1 cellular context compared by ENCODE assay signal in the genomic region with DNA sequence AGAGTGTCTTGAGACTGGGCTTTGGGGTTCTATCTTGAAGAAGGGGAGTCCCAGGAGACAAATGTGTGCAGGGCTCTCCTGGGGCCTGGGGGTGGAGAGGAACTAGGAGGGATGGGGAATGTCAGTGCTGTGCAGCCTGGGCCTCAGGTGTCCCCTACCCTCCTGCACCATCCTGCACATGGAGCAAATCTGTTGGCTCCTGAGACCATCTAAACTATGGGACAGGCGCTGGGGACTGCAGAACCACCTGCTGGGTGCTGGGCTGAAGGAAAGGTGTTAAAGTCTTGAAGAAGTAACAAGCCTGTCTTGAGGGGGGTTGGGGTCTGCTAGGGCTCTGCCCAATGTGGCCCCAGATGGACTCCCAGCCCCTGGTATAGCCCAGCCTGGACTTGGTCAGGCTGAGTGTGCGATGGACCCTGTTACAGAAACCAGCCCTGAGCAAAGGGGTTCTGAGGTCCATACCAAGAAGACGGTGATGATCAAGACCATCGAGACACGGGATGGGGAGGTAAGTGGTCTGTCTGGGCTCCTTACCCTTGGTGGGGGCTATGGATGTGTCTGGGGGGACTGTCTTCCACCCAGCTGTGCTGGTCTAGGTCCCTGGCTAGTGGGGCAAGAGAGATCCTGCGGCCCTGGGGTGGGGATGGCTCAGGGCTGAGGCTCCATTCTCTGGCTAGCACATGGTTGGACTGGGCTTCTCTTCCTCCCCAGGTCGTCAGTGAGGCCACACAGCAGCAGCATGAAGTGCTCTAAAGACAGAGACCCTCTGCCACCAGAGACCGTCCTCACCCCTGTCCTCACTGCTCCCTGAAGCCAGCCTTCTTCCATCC.
TF ChIP-seq lines count a peak whose summit lies in the region.

No MANE protein-coding gene starts in this region.

TF ChIP-seq in HepG2, 621 proteins besides CTCF, POLR2A, EP300 and RAD21:
- TF ChIP-seq ZNF850 (CRISPR knock-in tag; conservative IDR thresholded peaks at IDR 0.05) (no peak), MATR3 (CRISPR knock-in tag; IDR thresholded peaks at IDR 0.05) (no peak), ZNF703 (CRISPR knock-in tag; IDR thresholded peaks at IDR 0.05; ENCODE audit: borderline replicate concordance) (no peak), ZNF33A (CRISPR knock-in tag; IDR thresholded peaks at IDR 0.05; ENCODE audit: borderline replicate concordance) (no peak), ZNF430 (CRISPR knock-in tag; IDR thresholded peaks at IDR 0.05) (no peak), MTA1 (CRISPR knock-in tag; IDR thresholded peaks at IDR 0.05; ENCODE audit: borderline replicate concordance) (no peak), RFXANK (CRISPR knock-in tag; IDR thresholded peaks at IDR 0.05) (no peak), ZNF546 (CRISPR knock-in tag; conservative IDR thresholded peaks at IDR 0.05) (no peak), ZNF24 (IDR thresholded peaks at IDR 0.05) (no peak), RFX3 (CRISPR knock-in tag; IDR thresholded peaks at IDR 0.05) (no peak), CREB1 (IDR thresholded peaks at IDR 0.05) (no peak), CREB1 (CRISPR knock-in tag; IDR thresholded peaks at IDR 0.05) (no peak)
- TF ChIP-seq, protein P1, sequence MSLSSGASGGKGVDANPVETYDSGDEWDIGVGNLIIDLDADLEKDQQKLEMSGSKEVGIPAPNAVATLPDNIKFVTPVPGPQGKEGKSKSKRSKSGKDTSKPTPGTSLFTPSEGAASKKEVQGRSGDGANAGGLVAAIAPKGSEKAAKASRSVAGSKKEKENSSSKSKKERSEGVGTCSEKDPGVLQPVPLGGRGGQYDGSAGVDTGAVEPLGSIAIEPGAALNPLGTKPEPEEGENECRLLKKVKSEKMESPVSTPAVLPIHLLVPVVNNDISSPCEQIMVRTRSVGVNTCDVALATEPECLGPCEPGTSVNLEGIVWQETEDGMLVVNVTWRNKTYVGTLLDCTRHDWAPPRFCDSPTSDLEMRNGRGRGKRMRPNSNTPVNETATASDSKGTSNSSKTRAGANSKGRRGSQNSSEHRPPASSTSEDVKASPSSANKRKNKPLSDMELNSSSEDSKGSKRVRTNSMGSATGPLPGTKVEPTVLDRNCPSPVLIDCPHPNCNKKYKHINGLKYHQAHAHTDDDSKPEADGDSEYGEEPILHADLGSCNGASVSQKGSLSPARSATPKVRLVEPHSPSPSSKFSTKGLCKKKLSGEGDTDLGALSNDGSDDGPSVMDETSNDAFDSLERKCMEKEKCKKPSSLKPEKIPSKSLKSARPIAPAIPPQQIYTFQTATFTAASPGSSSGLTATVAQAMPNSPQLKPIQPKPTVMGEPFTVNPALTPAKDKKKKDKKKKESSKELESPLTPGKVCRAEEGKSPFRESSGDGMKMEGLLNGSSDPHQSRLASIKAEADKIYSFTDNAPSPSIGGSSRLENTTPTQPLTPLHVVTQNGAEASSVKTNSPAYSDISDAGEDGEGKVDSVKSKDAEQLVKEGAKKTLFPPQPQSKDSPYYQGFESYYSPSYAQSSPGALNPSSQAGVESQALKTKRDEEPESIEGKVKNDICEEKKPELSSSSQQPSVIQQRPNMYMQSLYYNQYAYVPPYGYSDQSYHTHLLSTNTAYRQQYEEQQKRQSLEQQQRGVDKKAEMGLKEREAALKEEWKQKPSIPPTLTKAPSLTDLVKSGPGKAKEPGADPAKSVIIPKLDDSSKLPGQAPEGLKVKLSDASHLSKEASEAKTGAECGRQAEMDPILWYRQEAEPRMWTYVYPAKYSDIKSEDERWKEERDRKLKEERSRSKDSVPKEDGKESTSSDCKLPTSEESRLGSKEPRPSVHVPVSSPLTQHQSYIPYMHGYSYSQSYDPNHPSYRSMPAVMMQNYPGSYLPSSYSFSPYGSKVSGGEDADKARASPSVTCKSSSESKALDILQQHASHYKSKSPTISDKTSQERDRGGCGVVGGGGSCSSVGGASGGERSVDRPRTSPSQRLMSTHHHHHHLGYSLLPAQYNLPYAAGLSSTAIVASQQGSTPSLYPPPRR (CRISPR knock-in tag; IDR thresholded peaks at IDR 0.05; ENCODE audit: borderline replicate concordance) = no peak
- TF ChIP-seq, protein P2, sequence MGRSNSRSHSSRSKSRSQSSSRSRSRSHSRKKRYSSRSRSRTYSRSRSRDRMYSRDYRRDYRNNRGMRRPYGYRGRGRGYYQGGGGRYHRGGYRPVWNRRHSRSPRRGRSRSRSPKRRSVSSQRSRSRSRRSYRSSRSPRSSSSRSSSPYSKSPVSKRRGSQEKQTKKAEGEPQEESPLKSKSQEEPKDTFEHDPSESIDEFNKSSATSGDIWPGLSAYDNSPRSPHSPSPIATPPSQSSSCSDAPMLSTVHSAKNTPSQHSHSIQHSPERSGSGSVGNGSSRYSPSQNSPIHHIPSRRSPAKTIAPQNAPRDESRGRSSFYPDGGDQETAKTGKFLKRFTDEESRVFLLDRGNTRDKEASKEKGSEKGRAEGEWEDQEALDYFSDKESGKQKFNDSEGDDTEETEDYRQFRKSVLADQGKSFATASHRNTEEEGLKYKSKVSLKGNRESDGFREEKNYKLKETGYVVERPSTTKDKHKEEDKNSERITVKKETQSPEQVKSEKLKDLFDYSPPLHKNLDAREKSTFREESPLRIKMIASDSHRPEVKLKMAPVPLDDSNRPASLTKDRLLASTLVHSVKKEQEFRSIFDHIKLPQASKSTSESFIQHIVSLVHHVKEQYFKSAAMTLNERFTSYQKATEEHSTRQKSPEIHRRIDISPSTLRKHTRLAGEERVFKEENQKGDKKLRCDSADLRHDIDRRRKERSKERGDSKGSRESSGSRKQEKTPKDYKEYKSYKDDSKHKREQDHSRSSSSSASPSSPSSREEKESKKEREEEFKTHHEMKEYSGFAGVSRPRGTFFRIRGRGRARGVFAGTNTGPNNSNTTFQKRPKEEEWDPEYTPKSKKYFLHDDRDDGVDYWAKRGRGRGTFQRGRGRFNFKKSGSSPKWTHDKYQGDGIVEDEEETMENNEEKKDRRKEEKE (IDR thresholded peaks at IDR 0.05) = no peak
- TF ChIP-seq, protein P3, sequence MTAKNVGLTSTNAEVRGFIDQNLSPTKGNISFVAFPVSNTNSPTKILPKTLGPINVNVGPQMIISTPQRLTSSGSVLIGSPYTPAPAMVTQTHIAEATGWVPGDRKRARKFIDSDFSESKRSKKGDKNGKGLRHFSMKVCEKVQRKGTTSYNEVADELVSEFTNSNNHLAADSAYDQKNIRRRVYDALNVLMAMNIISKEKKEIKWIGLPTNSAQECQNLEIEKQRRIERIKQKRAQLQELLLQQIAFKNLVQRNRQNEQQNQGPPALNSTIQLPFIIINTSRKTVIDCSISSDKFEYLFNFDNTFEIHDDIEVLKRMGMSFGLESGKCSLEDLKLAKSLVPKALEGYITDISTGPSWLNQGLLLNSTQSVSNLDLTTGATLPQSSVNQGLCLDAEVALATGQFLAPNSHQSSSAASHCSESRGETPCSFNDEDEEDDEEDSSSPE (CRISPR knock-in tag; IDR thresholded peaks at IDR 0.05) = no peak
- TF ChIP-seq, protein P4, sequence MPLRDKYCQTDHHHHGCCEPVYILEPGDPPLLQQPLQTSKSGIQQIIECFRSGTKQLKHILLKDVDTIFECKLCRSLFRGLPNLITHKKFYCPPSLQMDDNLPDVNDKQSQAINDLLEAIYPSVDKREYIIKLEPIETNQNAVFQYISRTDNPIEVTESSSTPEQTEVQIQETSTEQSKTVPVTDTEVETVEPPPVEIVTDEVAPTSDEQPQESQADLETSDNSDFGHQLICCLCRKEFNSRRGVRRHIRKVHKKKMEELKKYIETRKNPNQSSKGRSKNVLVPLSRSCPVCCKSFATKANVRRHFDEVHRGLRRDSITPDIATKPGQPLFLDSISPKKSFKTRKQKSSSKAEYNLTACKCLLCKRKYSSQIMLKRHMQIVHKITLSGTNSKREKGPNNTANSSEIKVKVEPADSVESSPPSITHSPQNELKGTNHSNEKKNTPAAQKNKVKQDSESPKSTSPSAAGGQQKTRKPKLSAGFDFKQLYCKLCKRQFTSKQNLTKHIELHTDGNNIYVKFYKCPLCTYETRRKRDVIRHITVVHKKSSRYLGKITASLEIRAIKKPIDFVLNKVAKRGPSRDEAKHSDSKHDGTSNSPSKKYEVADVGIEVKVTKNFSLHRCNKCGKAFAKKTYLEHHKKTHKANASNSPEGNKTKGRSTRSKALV (CRISPR knock-in tag; IDR thresholded peaks at IDR 0.05) = no peak
- TF ChIP-seq, protein P5, sequence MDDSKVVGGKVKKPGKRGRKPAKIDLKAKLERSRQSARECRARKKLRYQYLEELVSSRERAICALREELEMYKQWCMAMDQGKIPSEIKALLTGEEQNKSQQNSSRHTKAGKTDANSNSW (CRISPR knock-in tag; IDR thresholded peaks at IDR 0.05; ENCODE audit: borderline replicate concordance) = no peak
- TF ChIP-seq, protein P6, sequence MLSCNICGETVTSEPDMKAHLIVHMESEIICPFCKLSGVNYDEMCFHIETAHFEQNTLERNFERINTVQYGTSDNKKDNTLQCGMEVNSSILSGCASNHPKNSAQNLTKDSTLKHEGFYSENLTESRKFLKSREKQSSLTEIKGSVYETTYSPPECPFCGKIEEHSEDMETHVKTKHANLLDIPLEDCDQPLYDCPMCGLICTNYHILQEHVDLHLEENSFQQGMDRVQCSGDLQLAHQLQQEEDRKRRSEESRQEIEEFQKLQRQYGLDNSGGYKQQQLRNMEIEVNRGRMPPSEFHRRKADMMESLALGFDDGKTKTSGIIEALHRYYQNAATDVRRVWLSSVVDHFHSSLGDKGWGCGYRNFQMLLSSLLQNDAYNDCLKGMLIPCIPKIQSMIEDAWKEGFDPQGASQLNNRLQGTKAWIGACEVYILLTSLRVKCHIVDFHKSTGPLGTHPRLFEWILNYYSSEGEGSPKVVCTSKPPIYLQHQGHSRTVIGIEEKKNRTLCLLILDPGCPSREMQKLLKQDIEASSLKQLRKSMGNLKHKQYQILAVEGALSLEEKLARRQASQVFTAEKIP (CRISPR knock-in tag; IDR thresholded peaks at IDR 0.05; ENCODE audit: borderline replicate concordance) = no peak
- TF ChIP-seq, protein P7, sequence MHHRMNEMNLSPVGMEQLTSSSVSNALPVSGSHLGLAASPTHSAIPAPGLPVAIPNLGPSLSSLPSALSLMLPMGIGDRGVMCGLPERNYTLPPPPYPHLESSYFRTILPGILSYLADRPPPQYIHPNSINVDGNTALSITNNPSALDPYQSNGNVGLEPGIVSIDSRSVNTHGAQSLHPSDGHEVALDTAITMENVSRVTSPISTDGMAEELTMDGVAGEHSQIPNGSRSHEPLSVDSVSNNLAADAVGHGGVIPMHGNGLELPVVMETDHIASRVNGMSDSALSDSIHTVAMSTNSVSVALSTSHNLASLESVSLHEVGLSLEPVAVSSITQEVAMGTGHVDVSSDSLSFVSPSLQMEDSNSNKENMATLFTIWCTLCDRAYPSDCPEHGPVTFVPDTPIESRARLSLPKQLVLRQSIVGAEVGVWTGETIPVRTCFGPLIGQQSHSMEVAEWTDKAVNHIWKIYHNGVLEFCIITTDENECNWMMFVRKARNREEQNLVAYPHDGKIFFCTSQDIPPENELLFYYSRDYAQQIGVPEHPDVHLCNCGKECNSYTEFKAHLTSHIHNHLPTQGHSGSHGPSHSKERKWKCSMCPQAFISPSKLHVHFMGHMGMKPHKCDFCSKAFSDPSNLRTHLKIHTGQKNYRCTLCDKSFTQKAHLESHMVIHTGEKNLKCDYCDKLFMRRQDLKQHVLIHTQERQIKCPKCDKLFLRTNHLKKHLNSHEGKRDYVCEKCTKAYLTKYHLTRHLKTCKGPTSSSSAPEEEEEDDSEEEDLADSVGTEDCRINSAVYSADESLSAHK (CRISPR knock-in tag; IDR thresholded peaks at IDR 0.05; ENCODE audit: borderline replicate concordance) = no peak
- TF ChIP-seq, protein P8, sequence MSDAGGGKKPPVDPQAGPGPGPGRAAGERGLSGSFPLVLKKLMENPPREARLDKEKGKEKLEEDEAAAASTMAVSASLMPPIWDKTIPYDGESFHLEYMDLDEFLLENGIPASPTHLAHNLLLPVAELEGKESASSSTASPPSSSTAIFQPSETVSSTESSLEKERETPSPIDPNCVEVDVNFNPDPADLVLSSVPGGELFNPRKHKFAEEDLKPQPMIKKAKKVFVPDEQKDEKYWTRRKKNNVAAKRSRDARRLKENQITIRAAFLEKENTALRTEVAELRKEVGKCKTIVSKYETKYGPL (CRISPR knock-in tag; IDR thresholded peaks at IDR 0.05) = no peak
